31 cellular contexts compared by ENCODE assay signal in the genomic region with DNA sequence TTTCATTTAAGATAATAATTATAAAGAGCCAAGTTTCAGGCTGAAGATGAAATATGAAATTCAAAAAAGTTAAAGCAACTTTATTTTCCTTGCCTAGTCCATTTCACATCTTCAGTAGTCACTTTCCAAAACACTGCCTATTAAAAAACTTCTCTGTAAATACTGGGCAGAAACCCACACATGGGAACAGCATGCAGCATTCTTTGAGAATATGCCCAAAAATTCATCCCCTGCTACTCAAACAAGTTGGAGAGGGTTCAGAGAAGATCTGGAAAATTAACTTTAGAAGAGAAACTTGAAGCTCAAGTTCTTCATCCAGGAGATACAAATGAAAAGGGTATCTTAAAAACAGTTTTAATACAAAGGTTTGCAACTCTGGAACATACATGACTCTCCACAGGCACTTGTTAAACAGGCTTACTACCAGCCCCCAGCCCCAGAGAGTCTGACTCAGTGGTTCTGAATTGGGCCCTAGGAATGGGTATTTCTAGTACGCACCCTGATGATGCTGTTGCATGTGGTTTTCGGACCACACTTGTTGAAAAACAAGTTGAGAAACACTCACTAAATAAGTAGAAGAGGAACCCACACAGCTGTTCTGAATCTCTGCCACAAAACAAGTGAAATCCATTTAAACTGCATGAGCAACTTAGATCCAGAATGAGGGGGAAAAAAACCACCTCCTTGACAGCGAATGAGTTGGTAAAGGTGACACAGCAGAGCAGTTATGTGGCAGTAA.
"Had no signal": no experiment of that assay in that cellular context is flagged by ENCODE, and none has a peak within 500 bp of the region (broad histone marks: within the 10 kb centered on the region; RNA-seq: fewer than 3 reads in every experiment).

No MANE protein-coding gene starts in this region.

- H3K27me3 ChIP-seq: ascending aorta, cardiac muscle cell, SJCRH30 had no signal

- DNase-seq: activated CD4-positive, alpha-beta T cell treated with anti-CD3 and anti-CD28 coated beads, Interleukin-2, amount 10 ng/mL, durations not matched to agents 24 days and 14 days; activated CD4-positive, alpha-beta T cell treated with anti-CD3 and anti-CD28 coated beads, Interleukin-2, amount 50 U/mL, for 4 hours; activated CD8-positive, alpha-beta T cell treated with anti-CD3 and anti-CD28 coated beads for 36 hours; activated effector memory CD4-positive, alpha-beta T cell treated with anti-CD3 and anti-CD28 coated beads, Interleukin-2, amount 50 U/mL, for 16 hours; activated naive CD4-positive, alpha-beta T cell; activated naive CD4-positive, alpha-beta T cell treated with anti-CD3 and anti-CD28 coated beads, Interleukin-2, amount 50 U/mL, for 16 hours; activated naive CD8-positive, alpha-beta T cell treated with anti-CD3 and anti-CD28 coated beads for 36 hours; activated T-cell treated with anti-CD3 and anti-CD28 coated beads, Interleukin-2, amount 50 U/mL, for 1 hour; activated T-cell treated with anti-CD3 and anti-CD28 coated beads, Interleukin-2, amount 50 U/mL, for 72 hours; amniotic stem cell; NCI-H1048; NCI-H1105 treated with DMSO at 0.1 percent for 48 hours; NCI-H1436; NCI-H1694; NCI-H1930; NCI-H2081 treated with DMSO at 0.1 percent for 48 hours; NCI-H226; NCI-H446 treated with DMSO at 0.1 percent for 48 hours; NCI-H524; NCI-H69; NCI-H82; PC-9; SJCRH30; T1000 had no signal

- H3K27ac ChIP-seq: ascending aorta, cardiac muscle cell, PC-9, RWPE1, SJCRH30, SK-N-MC had no signal

- H3K4me3 ChIP-seq: ascending aorta, cardiac muscle cell, PC-9, SJCRH30, SK-N-MC had no signal

- H3K4me2 ChIP-seq: PC-9 had no signal

- FAIRE-seq: RCC 7860 had no signal

- H2AFZ ChIP-seq: PC-9 had no signal

- ATAC-seq: activated CD8-positive, alpha-beta T cell treated with anti-CD3 and anti-CD28 coated beads for 36 hours; activated T-cell treated with anti-CD3 and anti-CD28 coated beads, Interleukin-2, amount 50 U/mL, for 72 hours; activated T-helper 17 cell treated with anti-CD3 and anti-CD28 coated beads, Interleukin-2, amount 50 U/mL, for 72 hours; Right ventricle myocardium inferior had no signal

- H3K36me3 ChIP-seq: ascending aorta, cardiac muscle cell, SJCRH30 had no signal

- H3K9me3 ChIP-seq: ascending aorta, SJCRH30 had no signal

- H3K4me1 ChIP-seq: ascending aorta, SJCRH30 had no signal
